In genomic region chr19:6802336-6803035, GRCh38 we compare ENCODE assay signal across 8 cellular contexts. TPM values are rescaled to one million over a fixed set of nuclear protein-coding genes. Genes with fewer than 3 reads are reported as not detected.
DNase-seq lines count a peak whose midpoint lies in the region; ATAC-seq and TF ChIP-seq lines count a peak whose summit lies in the region.

No MANE protein-coding gene starts in this region.

- intact Hi-C loops in activated CD4-positive, alpha-beta T cell treated with anti-CD3 and anti-CD28 coated beads for 36 hours (cut with DNase I, micrococcal nuclease) = loop anchor here (1.0 to 2.0 kb wide), 3 partner anchors 36 to 128 kb away; partner anchors contain the start of gene SH2D3A (in 1 of the 2)

- no peak for TF ChIP-seq EP300 in Ishikawa (IDR thresholded peaks at IDR 0.05; ENCODE audit: borderline replicate concordance)

- peak overlapping the region; percentile 63 for H3K27ac ChIP-seq in effector memory CD4-positive, alpha-beta T cell (ENCODE audit: insufficient read depth, low read length, poor library complexity, severe bottlenecking)

- in situ Hi-C loops in HAP-1 (cut with MboI; ENCODE audit: low sequenced_read_pairs) = no loop called here

- peaks cover 32% of the 10 kb centered on the region for H3K36me3 Mint-ChIP-seq in activated CD4-positive, alpha-beta T cell treated with anti-CD3 and anti-CD28 coated beads for 36 hours (ENCODE audit: low read depth)

- peak; percentile 50 for ATAC-seq in activated CD4-positive, alpha-beta T cell treated with anti-CD3 and anti-CD28 coated beads for 36 hours

- peak; percentile 7 for DNase-seq in NCI-H748 (lab: John Stamatoyannopoulos, UW; ENCODE audit: unreplicated experiment)
- no peak for DNase-seq in NCI-H748 treated with DMSO at 0.1 percent for 48 hours (lab: John Stamatoyannopoulos, UW)
- peak; percentile 83 for DNase-seq in activated CD4-positive, alpha-beta T cell treated with anti-CD3 and anti-CD28 coated beads for 36 hours
- peak; percentile 63 to 74 (median 72) for DNase-seq in effector memory CD4-positive, alpha-beta T cell
- peak; percentile 60 for DNase-seq in stimulated activated CD4-positive, alpha-beta T cell treated with anti-CD3 and anti-CD28 coated beads, Interleukin-12 subunit alpha, Interleukin-12 subunit beta, amount 100 ng/mL, for 4 hours
- no peak for DNase-seq in 8988T
- DNase-seq in HAP-1 (ENCODE audit: low spot score in 2 of 2) = no peak

- TF ChIP-seq RAD21 in Ishikawa (IDR thresholded peaks at IDR 0.05; ENCODE audit: low read depth) = no peak

- peak overlapping the region; percentile 88 for H3K27ac Mint-ChIP-seq in activated CD4-positive, alpha-beta T cell treated with anti-CD3 and anti-CD28 coated beads for 36 hours

- H3K4me1 Mint-ChIP-seq in activated CD4-positive, alpha-beta T cell treated with anti-CD3 and anti-CD28 coated beads for 36 hours = peaks cover 71% of the 10 kb centered on the region

- no peaks in the 10 kb centered on the region for H3K9me3 Mint-ChIP-seq in activated CD4-positive, alpha-beta T cell treated with anti-CD3 and anti-CD28 coated beads for 36 hours (ENCODE audit: low read depth)

- H3K4me3 ChIP-seq in effector memory CD4-positive, alpha-beta T cell (ENCODE audit: insufficient read depth, low read depth, low read length, poor library complexity, severe bottlenecking) = no peak overlapping the region
- H3K4me3 ChIP-seq in HAP-1 = no peak overlapping the region

- no peaks in the 10 kb centered on the region for H3K9me3 ChIP-seq in effector memory CD4-positive, alpha-beta T cell (ENCODE audit: control insufficient read depth, low read length)
- no peaks in the 10 kb centered on the region for H3K9me3 ChIP-seq in HAP-1

- H3K27me3 Mint-ChIP-seq in activated CD4-positive, alpha-beta T cell treated with anti-CD3 and anti-CD28 coated beads for 36 hours = no peaks in the 10 kb centered on the region

- POLR2A ChIA-PET in activated CD4-positive, alpha-beta T cell treated with anti-CD3 and anti-CD28 coated beads for 36 hours (lab: Charles Lee) = interaction anchor here (0.6 to 1.1 kb wide), 2 partner anchors 25 to 30 kb away, joined by 3 to 4 read pairs; partner anchors contain the start of gene VAV1

- H3K27me3 ChIP-seq in effector memory CD4-positive, alpha-beta T cell (replicated peaks; ENCODE audit: control insufficient read depth, insufficient read depth, low read length, poor library complexity, severe bottlenecking) = no peaks in the 10 kb centered on the region
- no peaks in the 10 kb centered on the region for H3K27me3 ChIP-seq in HAP-1 (ENCODE audit: low read depth)

- no peaks in the 10 kb centered on the region for H3K36me3 ChIP-seq in effector memory CD4-positive, alpha-beta T cell (ENCODE audit: control insufficient read depth, insufficient read depth, low read length)
- H3K36me3 ChIP-seq in HAP-1 (replicated peaks) = no peaks in the 10 kb centered on the region

- CTCF ChIA-PET in activated CD4-positive, alpha-beta T cell treated with anti-CD3 and anti-CD28 coated beads for 36 hours (lab: Charles Lee) = interaction anchor here (0.5 to 2.8 kb wide), 12 partner anchors 10 to 1410 kb away, joined by 3 to 13 read pairs (median 3); partner anchors contain the start of gene VAV1

- peaks cover 25% of the 10 kb centered on the region for H3K4me1 ChIP-seq in effector memory CD4-positive, alpha-beta T cell (ENCODE audit: control insufficient read depth, insufficient read depth, low read length, poor library complexity, severe bottlenecking)
- peaks cover 3% of the 10 kb centered on the region; the same call in 1 of the 2 replicates for H3K4me1 ChIP-seq in HAP-1

- H3K4me3 Mint-ChIP-seq in activated CD4-positive, alpha-beta T cell treated with anti-CD3 and anti-CD28 coated beads for 36 hours = peak overlapping the region; percentile 82

TF ChIP-seq in Ishikawa, 13 proteins besides CTCF, POLR2A, EP300 and RAD21:
- TF ChIP-seq CEBPB (IDR thresholded peaks at IDR 0.05) = no peak
- TF ChIP-seq, protein P1, sequence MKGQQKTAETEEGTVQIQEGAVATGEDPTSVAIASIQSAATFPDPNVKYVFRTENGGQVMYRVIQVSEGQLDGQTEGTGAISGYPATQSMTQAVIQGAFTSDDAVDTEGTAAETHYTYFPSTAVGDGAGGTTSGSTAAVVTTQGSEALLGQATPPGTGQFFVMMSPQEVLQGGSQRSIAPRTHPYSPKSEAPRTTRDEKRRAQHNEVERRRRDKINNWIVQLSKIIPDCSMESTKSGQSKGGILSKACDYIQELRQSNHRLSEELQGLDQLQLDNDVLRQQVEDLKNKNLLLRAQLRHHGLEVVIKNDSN (IDR thresholded peaks at IDR 0.05) = 0 out of 2 replicates have a peak, but pooled peaks have one; percentile 7

RNA-seq across cellular contexts. Expression of gene VAV1, which starts 30.0 kb away (rescaled TPM):
- 10 to 100 TPM; 73.4 to 90.8 TPM for total RNA-seq in activated CD4-positive, alpha-beta T cell treated with anti-CD3 and anti-CD28 coated beads for 36 hours

RNA-seq across cellular contexts. Expression of gene SH2D3A, which starts 35.3 kb away (rescaled TPM):
- total RNA-seq in activated CD4-positive, alpha-beta T cell treated with anti-CD3 and anti-CD28 coated beads for 36 hours = 10 to 100 TPM; 20.7 to 23.2 TPM

Comparison
In these comparisons a context has a peak if more than half of its experiments do, and no peak if none do; other contexts are left out.
1. DNase-seq: peak in NCI-H748 (single experiment), activated CD4-positive, alpha-beta T cell treated with anti-CD3 and anti-CD28 coated beads for 36 hours (single experiment), effector memory CD4-positive, alpha-beta T cell (3 of 3) and stimulated activated CD4-positive, alpha-beta T cell treated with anti-CD3 and anti-CD28 coated beads, Interleukin-12 subunit alpha, Interleukin-12 subunit beta, amount 100 ng/mL, for 4 hours (single experiment); none in NCI-H748 treated with DMSO at 0.1 percent for 48 hours (single experiment), 8988T (single experiment) and HAP-1 (0 of 2).